Comparison of ENCODE assay signal across 24 cellular contexts in the genomic region with DNA sequence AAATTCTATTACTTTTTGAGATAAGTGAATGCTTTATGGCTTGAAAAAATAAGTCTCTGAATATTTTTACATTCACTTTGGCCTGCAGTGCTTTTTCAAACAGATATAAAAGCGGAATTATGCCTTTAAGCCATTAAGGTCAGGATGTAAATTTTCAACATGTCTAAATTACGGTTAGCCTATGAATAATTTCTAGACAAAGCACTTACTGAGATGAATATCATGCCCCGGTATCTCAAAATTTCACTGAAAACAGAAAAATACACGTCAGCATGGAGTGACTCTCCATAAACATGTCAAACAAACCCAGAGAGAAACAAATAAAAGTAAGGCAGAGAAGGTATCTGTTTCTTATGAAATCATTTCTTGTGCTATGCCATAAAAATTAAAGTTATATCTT.
"Had no signal": no experiment of that assay in that cellular context is flagged by ENCODE, and none has a peak within 500 bp of the region (broad histone marks: within the 10 kb centered on the region; RNA-seq: fewer than 3 reads in every experiment).

No MANE protein-coding gene starts in this region.

- H3K36me3 Mint-ChIP-seq: immature natural killer cell; naive thymus-derived CD8-positive, alpha-beta T cell; stimulated activated naive B cell treated with anti-CD40 and anti-IgM and Interleukin-4, amounts not matched to agents 10 μg/mL and 1 μg/mL and 100 μg/mL, for 72 hours; type B pancreatic cell had no signal

- H3K27ac Mint-ChIP-seq: immature natural killer cell; naive thymus-derived CD8-positive, alpha-beta T cell; nephron progenitor cell; progenitor cell of endocrine pancreas; stimulated activated naive B cell treated with anti-CD40 and anti-IgM and Interleukin-4, amounts not matched to agents 10 μg/mL and 1 μg/mL and 100 μg/mL, for 72 hours; type B pancreatic cell had no signal

- H3K4me2 ChIP-seq: smooth muscle cell had no signal

- H3K4me3 Mint-ChIP-seq: immature natural killer cell; naive thymus-derived CD8-positive, alpha-beta T cell; nephron progenitor cell; stimulated activated naive B cell treated with anti-CD40 and anti-IgM and Interleukin-4, amounts not matched to agents 10 μg/mL and 1 μg/mL and 100 μg/mL, for 72 hours; type B pancreatic cell had no signal

- H3K4me3 ChIP-seq: left ventricle myocardium inferior, lung, ovary, right atrium auricular region, right lobe of liver, smooth muscle cell, suprapubic skin, thoracic aorta, tibial artery, vagina had no signal

- H3K27me3 ChIP-seq: ovary, right atrium auricular region, right lobe of liver, suprapubic skin, tibial artery, vagina had no signal

- H3K4me1 ChIP-seq: left ventricle myocardium inferior, right atrium auricular region, right lobe of liver, suprapubic skin, tibial artery, vagina had no signal

- H3K27ac ChIP-seq: left ventricle myocardium inferior, ovary, right atrium auricular region, right lobe of liver, suprapubic skin, thoracic aorta, tibial artery, vagina had no signal

- H3K36me3 ChIP-seq: left ventricle myocardium inferior, ovary, right atrium auricular region, right lobe of liver, suprapubic skin, thoracic aorta, tibial artery, vagina had no signal

- H3K9me3 ChIP-seq: left ventricle myocardium inferior, ovary, right atrium auricular region, right lobe of liver, suprapubic skin, thoracic aorta, tibial artery, vagina had no signal

- DNase-seq: hypothalamus; immature natural killer cell; kidney; left colon; left ventricle myocardium inferior; naive thymus-derived CD8-positive, alpha-beta T cell; nephron progenitor cell; ovary; right lobe of liver; stimulated activated CD4-positive, alpha-beta T cell treated with anti-CD3 and anti-CD28 coated beads, Interleukin-1b, Interleukin-23, amount 100 ng/mL, for 48 hours; stimulated activated CD4-positive, alpha-beta T cell treated with anti-CD3 and anti-CD28 coated beads, Interleukin-2, amount 100 ng/mL, for 48 hours; stimulated activated CD4-positive, alpha-beta T cell treated with anti-CD3 and anti-CD28 coated beads, Interleukin-4, amount 100 ng/mL, for 4 hours; stimulated activated CD8-positive, alpha-beta memory T cell treated with anti-CD3 and anti-CD28 coated beads, Interleukin-4, amount 100 ng/mL, for 48 hours; stimulated activated naive B cell treated with anti-CD40 and anti-IgM and Interleukin-4, amounts not matched to agents 10 μg/mL and 1 μg/mL and 100 μg/mL, for 72 hours; stimulated activated naive CD8-positive, alpha-beta T cell treated with anti-CD3 and anti-CD28 coated beads, Interleukin-15, Interleukin-2, amounts not matched to agents 100 U/mL and 50 U/mL, for 24 hours; tibial artery had no signal

- H3K9me3 Mint-ChIP-seq: nephron progenitor cell; stimulated activated naive B cell treated with anti-CD40 and anti-IgM and Interleukin-4, amounts not matched to agents 10 μg/mL and 1 μg/mL and 100 μg/mL, for 72 hours had no signal

- H3K4me1 Mint-ChIP-seq: immature natural killer cell; naive thymus-derived CD8-positive, alpha-beta T cell; nephron progenitor cell; stimulated activated naive B cell treated with anti-CD40 and anti-IgM and Interleukin-4, amounts not matched to agents 10 μg/mL and 1 μg/mL and 100 μg/mL, for 72 hours had no signal

- ATAC-seq: left colon; naive thymus-derived CD8-positive, alpha-beta T cell; right lobe of liver; stimulated activated naive B cell treated with anti-CD40 and anti-IgM and Interleukin-4, amounts not matched to agents 10 μg/mL and 1 μg/mL and 100 μg/mL, for 72 hours; stimulated activated naive CD8-positive, alpha-beta T cell treated with anti-CD3 and anti-CD28 coated beads, Interleukin-15, Interleukin-2, amounts not matched to agents 100 U/mL and 50 U/mL, for 24 hours had no signal

- H3K27me3 Mint-ChIP-seq: naive thymus-derived CD8-positive, alpha-beta T cell; progenitor cell of endocrine pancreas; stimulated activated naive B cell treated with anti-CD40 and anti-IgM and Interleukin-4, amounts not matched to agents 10 μg/mL and 1 μg/mL and 100 μg/mL, for 72 hours; type B pancreatic cell had no signal
